ENCODE assay signal across 15 cellular contexts in genomic region chr4:134756456-134756855, GRCh38.
DNase-seq lines count a peak whose midpoint lies in the region; ATAC-seq, FAIRE-seq and TF ChIP-seq lines count a peak whose summit lies in the region.
"Had no signal": no experiment of that assay in that cellular context is flagged by ENCODE, and none has a peak within 500 bp of the region (broad histone marks: within the 10 kb centered on the region; RNA-seq: fewer than 3 reads in every experiment).

No MANE protein-coding gene starts in this region.

- BruUV-seq in endothelial cell of umbilical vein (replicated peaks; lab: Mats Ljungman, UMichigan): no TSS peak

- H3K4me2 ChIP-seq in SK-N-SH (no peak overlapping the region), endothelial cell of umbilical vein (ENCODE audit: insufficient read depth, low read length) (no peak overlapping the region), smooth muscle cell (no peak overlapping the region)
- H3K4me2 ChIP-seq: A549 had no signal

- no peak overlapping the region for H3K4me3 ChIP-seq in SK-N-SH (ENCODE audit: low read depth in 2 of 2, low read length in 1 of 2)
- no peak overlapping the region for H3K4me3 ChIP-seq in endothelial cell of umbilical vein (replicated peaks in 1 of 3; ENCODE audit: insufficient read depth in 1 of 3, low read depth in 1 of 3, low read length in 3 of 3)
- H3K4me3 ChIP-seq in smooth muscle cell: no peak overlapping the region
- H3K4me3 ChIP-seq: A549 had no signal

- no peaks in the 10 kb centered on the region for H3K9me1 ChIP-seq in endothelial cell of umbilical vein (replicated peaks; ENCODE audit: control insufficient read depth, extremely low read depth, insufficient read depth, low read length)

- H2AFZ ChIP-seq in SK-N-SH (ENCODE audit: low read depth) (peak overlapping the region; percentile 30; the same call in 1 of the 2 replicates), endothelial cell of umbilical vein (ENCODE audit: low read depth, low read length) (peak overlapping the region; percentile 16), smooth muscle cell (ENCODE audit: low read depth) (peak overlapping the region; percentile 6)

- intact Hi-C loops in endothelial cell of umbilical vein (cut with micrococcal nuclease): no loop called here

- H3K9me3 ChIP-seq in SK-N-SH (no peaks in the 10 kb centered on the region), endothelial cell of umbilical vein (replicated peaks; ENCODE audit: control insufficient read depth, insufficient read depth, low read length) (no peaks in the 10 kb centered on the region), smooth muscle cell (replicated peaks; ENCODE audit: low read depth) (no peaks in the 10 kb centered on the region)
- H3K9me3 ChIP-seq: A549, BE2C had no signal

- TF ChIP-seq POLR2A in endothelial cell of umbilical vein (IDR thresholded peaks at IDR 0.05; ENCODE audit: low read depth, low read length): no peak

- POLR2A ChIA-PET in SK-N-SH (lab: Yijun Ruan, JAX) (no interaction called here), endothelial cell of umbilical vein (lab: Charles Lee) (no interaction called here)

- H3K9ac ChIP-seq in SK-N-SH (no peak overlapping the region), endothelial cell of umbilical vein (replicated peaks; ENCODE audit: extremely low read depth, insufficient read depth, low read length) (no peak overlapping the region), smooth muscle cell (ENCODE audit: low read depth) (no peak overlapping the region)

- H3K36me3 ChIP-seq in SK-N-SH (replicated peaks in 1 of 2; ENCODE audit: control insufficient read depth in 1 of 2, insufficient read depth in 2 of 2, low read length in 1 of 2): no peaks in the 10 kb centered on the region
- no peaks in the 10 kb centered on the region for H3K36me3 ChIP-seq in endothelial cell of umbilical vein (ENCODE audit: control insufficient read depth in 2 of 2, extremely low read depth in 1 of 2, insufficient read depth in 2 of 2, low read length in 2 of 2)
- no peaks in the 10 kb centered on the region for H3K36me3 ChIP-seq in smooth muscle cell (ENCODE audit: low read depth)
- H3K36me3 ChIP-seq: BE2C had no signal

- no peak overlapping the region for H3K27ac ChIP-seq in SK-N-SH (ENCODE audit: low read depth in 2 of 2, low read length in 1 of 2)
- no peak overlapping the region for H3K27ac ChIP-seq in endothelial cell of umbilical vein (ENCODE audit: insufficient read depth, low read depth, low read length)
- no peak overlapping the region for H3K27ac ChIP-seq in smooth muscle cell (ENCODE audit: low read depth)
- H3K27ac ChIP-seq: A549, C4-2B had no signal

- no peak for TF ChIP-seq EP300 in SK-N-SH (IDR thresholded peaks at IDR 0.05; ENCODE audit: borderline replicate concordance in 1 of 2, low read depth in 1 of 2, low read length in 1 of 2)

- CTCF ChIA-PET in SK-N-SH (lab: Yijun Ruan, JAX) (no interaction called here), endothelial cell of umbilical vein (lab: Charles Lee) (no interaction called here)

- H3K79me2 ChIP-seq in SK-N-SH (ENCODE audit: insufficient read depth): no peaks in the 10 kb centered on the region
- H3K79me2 ChIP-seq in endothelial cell of umbilical vein (ENCODE audit: control insufficient read depth, insufficient read depth, low read length): no peaks in the 10 kb centered on the region
- no peaks in the 10 kb centered on the region for H3K79me2 ChIP-seq in smooth muscle cell (ENCODE audit: low read depth)

- ATAC-seq in SK-N-SH treated with all-trans-retinoic acid at 6 μM for 48 hours (no peak), HG02610 (IDR thresholded peaks at IDR 0.05; ENCODE audit: unreplicated experiment) (no peak), HG03196 (IDR thresholded peaks at IDR 0.05; ENCODE audit: unreplicated experiment) (no peak)
- ATAC-seq: A549 had no signal

- H3F3A ChIP-seq in SK-N-SH (replicated peaks; ENCODE audit: insufficient read depth): no peaks in the 10 kb centered on the region
- no peaks in the 10 kb centered on the region for H3F3A ChIP-seq in smooth muscle cell (ENCODE audit: low read depth)

- H3K9me2 ChIP-seq in SK-N-SH: no peaks in the 10 kb centered on the region

- no peak for TF ChIP-seq RAD21 in SK-N-SH (IDR thresholded peaks at IDR 0.05; ENCODE audit: low read length)

- dilution Hi-C loops in endothelial cell of umbilical vein (cut with MboI; ENCODE audit: extremely low pct_ligation_motif_present, low sequenced_read_pairs): no loop called here

- DNase-seq in SK-N-SH (no peak), NCI-H69 (lab: John Stamatoyannopoulos, UW) (peak; percentile 13), endothelial cell of umbilical vein (ENCODE audit: low read depth, low spot score) (no peak), smooth muscle cell (lab: John Stamatoyannopoulos, UW; ENCODE audit: unreplicated experiment) (no peak), SIG-M5 treated with dmso at 0.1 percent for 504 hours (lab: John Stamatoyannopoulos, UW; ENCODE audit: unreplicated experiment) (no peak)
- DNase-seq: BE2C; CD4-positive, alpha-beta memory T cell; DMS53; HCEC 1CT; HFFc6 had no signal

- H3K4me1 ChIP-seq in SK-N-SH (ENCODE audit: control insufficient read depth in 1 of 2, insufficient read depth in 2 of 2, low read depth in 1 of 2, low read length in 1 of 2): no peaks in the 10 kb centered on the region; a peak in 1 of 4 replicates
- no peaks in the 10 kb centered on the region for H3K4me1 ChIP-seq in endothelial cell of umbilical vein (ENCODE audit: control insufficient read depth, extremely low read depth, insufficient read depth, low read length)
- no peaks in the 10 kb centered on the region for H3K4me1 ChIP-seq in smooth muscle cell (ENCODE audit: low read depth)
- H3K4me1 ChIP-seq: A549 had no signal

- H4K20me1 ChIP-seq in SK-N-SH (ENCODE audit: insufficient read depth): no peaks in the 10 kb centered on the region
- H4K20me1 ChIP-seq in endothelial cell of umbilical vein (replicated peaks; ENCODE audit: control insufficient read depth, extremely low read depth, insufficient read depth, low read length): no peaks in the 10 kb centered on the region
- no peaks in the 10 kb centered on the region for H4K20me1 ChIP-seq in smooth muscle cell (ENCODE audit: low read depth)

- FAIRE-seq in endothelial cell of umbilical vein (lab: Jason Lieb, UNC): no peak
- FAIRE-seq: A549 had no signal

- TF ChIP-seq CTCF in SK-N-SH (IDR thresholded peaks at IDR 0.05): no peak
- TF ChIP-seq CTCF in endothelial cell of umbilical vein (IDR thresholded peaks at IDR 0.05; ENCODE audit: extremely low read depth in 1 of 2, insufficient read depth in 1 of 2, low read depth in 1 of 2, low read length in 2 of 2): no peak
- TF ChIP-seq CTCF in smooth muscle cell (IDR thresholded peaks at IDR 0.05; ENCODE audit: borderline replicate concordance, insufficient read depth, poor library complexity, severe bottlenecking): no peak

- 11% methylated on average over 2 of the region's 2 CpGs for WGBS in SK-N-SH (ENCODE audit: low lambda C conversion rate)
- 83% methylated on average over 2 of the region's 2 CpGs for WGBS in smooth muscle cell (ENCODE audit: low lambda C conversion rate)

- no peaks in the 10 kb centered on the region for H3K27me3 ChIP-seq in SK-N-SH (ENCODE audit: insufficient read depth)
- no peaks in the 10 kb centered on the region for H3K27me3 ChIP-seq in endothelial cell of umbilical vein (ENCODE audit: control insufficient read depth in 2 of 2, insufficient read depth in 2 of 2, low read length in 2 of 2)
- no peaks in the 10 kb centered on the region for H3K27me3 ChIP-seq in smooth muscle cell (ENCODE audit: low read depth)
- H3K27me3 ChIP-seq: BE2C had no signal

TF ChIP-seq in SK-N-SH, 30 proteins besides CTCF, POLR2A, EP300 and RAD21 (continues in another document):
- TF ChIP-seq IRF3 (IDR thresholded peaks at IDR 0.05; ENCODE audit: low read depth, low read length) (no peak), JUND (IDR thresholded peaks at IDR 0.05) (no peak), ELF1 (IDR thresholded peaks at IDR 0.05) (no peak)

TF ChIP-seq in SK-N-SH treated with all-trans-retinoic acid at 6 μM for 48 hours, 23 proteins besides CTCF, POLR2A, EP300 and RAD21 (continues in another document):
- no peak for TF ChIP-seq ZNF565 (CRISPR knock-in tag; conservative IDR thresholded peaks at IDR 0.05; ENCODE audit: low read depth)
- TF ChIP-seq ZNF70 (CRISPR knock-in tag; IDR thresholded peaks at IDR 0.05): no peak
- no peak for TF ChIP-seq PATZ1 (CRISPR knock-in tag; IDR thresholded peaks at IDR 0.05; ENCODE audit: borderline replicate concordance)
- TF ChIP-seq OSR1 (CRISPR knock-in tag; IDR thresholded peaks at IDR 0.05): no peak

TF ChIP-seq in endothelial cell of umbilical vein, 7 proteins besides CTCF, POLR2A, EP300 and RAD21:
- no peak for TF ChIP-seq EZH2 (IDR thresholded peaks at IDR 0.05; ENCODE audit: borderline replicate concordance, low read depth, low read length, severe bottlenecking)
